In genomic region chr11:111417766-111418435, GRCh38 we compare ENCODE assay signal across 9 cellular contexts. TPM values are rescaled to one million over a fixed set of nuclear protein-coding genes. Genes with fewer than 3 reads are reported as not detected.
DNase-seq lines count a peak whose midpoint lies in the region; ATAC-seq, FAIRE-seq and TF ChIP-seq lines count a peak whose summit lies in the region.
"Had no signal": no experiment of that assay in that cellular context is flagged by ENCODE, and none has a peak within 500 bp of the region (broad histone marks: within the 10 kb centered on the region; RNA-seq: fewer than 3 reads in every experiment).

No MANE protein-coding gene starts in this region.

- H3K9me3 ChIP-seq in breast epithelium (no peaks in the 10 kb centered on the region), H9 (ENCODE audit: control insufficient read depth, low read depth, low read length) (no peaks in the 10 kb centered on the region)
- H3K9me3 ChIP-seq: Caco-2 had no signal

- no peak overlapping the region for H3K14ac ChIP-seq in H9 (ENCODE audit: insufficient read depth, low read length)

- H2BK20ac ChIP-seq in H9 (ENCODE audit: low read depth, low read length, poor library complexity, severe bottlenecking), result no peak overlapping the region

- no peak overlapping the region for H3K27ac Mint-ChIP-seq in MCF 10A (ENCODE audit: low read depth, unreplicated experiment)
- peak overlapping the region; percentile 43 to 91 (median 57) for H3K27ac Mint-ChIP-seq in nephron
- no peak overlapping the region for H3K27ac Mint-ChIP-seq in H9

- no peak overlapping the region for H2BK12ac ChIP-seq in H9 (ENCODE audit: insufficient read length, low read depth, low read length)

- TF ChIP-seq CTCF in breast epithelium (IDR thresholded peaks at IDR 0.05) (no peak), MCF 10A (IDR thresholded peaks at IDR 0.05; ENCODE audit: unreplicated experiment) (no peak), bronchial epithelial cell (IDR thresholded peaks at IDR 0.05; ENCODE audit: insufficient read depth, low read length, severe bottlenecking) (no peak), nephron (IDR thresholded peaks at IDR 0.05; ENCODE audit: unreplicated experiment in 3 of 3) (no peak), H9 (conservative IDR thresholded peaks at IDR 0.05) (no peak)

- no peak for FAIRE-seq in bronchial epithelial cell (lab: Jason Lieb, UNC)

- H2BK15ac ChIP-seq in H9 (ENCODE audit: low read depth, low read length), result no peak overlapping the region

- ATAC-seq in HG03354 (IDR thresholded peaks at IDR 0.05; ENCODE audit: poor library complexity, severe bottlenecking, unreplicated experiment), result peak; percentile 43

- no TSS peak for BruUV-seq in MCF 10A (replicated peaks; lab: Mats Ljungman, UMichigan)

- no peak overlapping the region for H4K91ac ChIP-seq in H9 (ENCODE audit: insufficient read length, low read depth, low read length)

- H3K27me3 ChIP-seq in breast epithelium (no peaks in the 10 kb centered on the region), bronchial epithelial cell (ENCODE audit: control insufficient read depth, insufficient read depth, low read length) (peaks cover 20% of the 10 kb centered on the region), H9 (ENCODE audit: insufficient read depth, low read length) (no peaks in the 10 kb centered on the region)

- intact Hi-C loops in breast epithelium (cut with DNase I; ENCODE audit: low total_unique reads), result no loop called here
- intact Hi-C loops in MCF 10A (cut with micrococcal nuclease), result no loop called here

- peak overlapping the region; percentile 33 to 35 for H3K27ac ChIP-seq in breast epithelium
- no peak overlapping the region for H3K27ac ChIP-seq in H9 (ENCODE audit: insufficient read length, low read depth, low read length)

- H3K9me3 Mint-ChIP-seq in MCF 10A (ENCODE audit: unreplicated experiment), result no peaks in the 10 kb centered on the region
- H3K9me3 Mint-ChIP-seq in nephron, result no peaks in the 10 kb centered on the region
- H3K9me3 Mint-ChIP-seq in H9, result no peaks in the 10 kb centered on the region

- no peak overlapping the region for H4K5ac ChIP-seq in H9 (ENCODE audit: insufficient read length, low read depth, low read length)

- no peak overlapping the region for H2AK5ac ChIP-seq in H9 (ENCODE audit: insufficient read length, low read length)

- H3K4ac ChIP-seq in H9 (ENCODE audit: low read depth, low read length), result no peak overlapping the region

- no peak overlapping the region for H4K8ac ChIP-seq in H9 (replicated peaks; ENCODE audit: insufficient read length, low read depth, low read length)

- H3K4me2 ChIP-seq in H9 (ENCODE audit: insufficient read depth, insufficient read length, low read length), result no peak overlapping the region

- no peak overlapping the region for H3K23ac ChIP-seq in H9 (ENCODE audit: insufficient read length, low read depth, low read length)

- H3K4me1 Mint-ChIP-seq in MCF 10A (ENCODE audit: insufficient read depth, unreplicated experiment) (peaks cover 4% of the 10 kb centered on the region), nephron (peaks cover 34% of the 10 kb centered on the region), H9 (peaks cover 12% of the 10 kb centered on the region in 2 experiments)

- H3K79me2 ChIP-seq in H9 (ENCODE audit: insufficient read depth, low read length), result no peaks in the 10 kb centered on the region

- WGBS in H9 (ENCODE audit: extremely low coverage, insufficient read length, low lambda C conversion rate), result no CpG with 5 or more reads among the region's 10 CpGs

- CTCF ChIA-PET in MCF 10A (lab: Yijun Ruan, JAX), result interaction anchor here (0.9 to 16.5 kb wide), 5 partner anchors 10 to 137 kb away, joined by 3 to 233 read pairs (median 4); no protein-coding TSS in a partner anchor

- H3K27me3 Mint-ChIP-seq in MCF 10A (ENCODE audit: insufficient read depth, unreplicated experiment) (no peaks in the 10 kb centered on the region), nephron (ENCODE audit: low read depth) (peaks cover 21% of the 10 kb centered on the region), H9 (ENCODE audit: low read depth) (no peaks in the 10 kb centered on the region)

- POLR2A ChIA-PET in MCF 10A (lab: Yijun Ruan, JAX), result interaction anchor here (0.6 to 3.0 kb wide), 3 partner anchors 9 to 30 kb away, joined by 3 to 8 read pairs (median 3); no protein-coding TSS in a partner anchor

- H3K18ac ChIP-seq in H9 (ENCODE audit: insufficient read length, low read depth, low read length), result no peak overlapping the region

- H3K4me3 ChIP-seq in breast epithelium, result no peak overlapping the region
- H3K4me3 ChIP-seq in bronchial epithelial cell (ENCODE audit: low read depth, low read length), result no peak overlapping the region

- no peak overlapping the region for H3K56ac ChIP-seq in H9 (ENCODE audit: insufficient read length, low read depth, low read length)

- TF ChIP-seq POLR2A in breast epithelium (IDR thresholded peaks at IDR 0.05), result no peak

- no peak overlapping the region for H2AFZ ChIP-seq in H9 (ENCODE audit: low read length)

- H2BK5ac ChIP-seq in H9 (ENCODE audit: insufficient read length, low read length), result no peak overlapping the region

- no peaks in the 10 kb centered on the region for H4K20me1 ChIP-seq in H9 (ENCODE audit: control insufficient read depth, insufficient read depth, insufficient read length)

- H3K36me3 Mint-ChIP-seq in MCF 10A (ENCODE audit: insufficient read depth, unreplicated experiment), result no peaks in the 10 kb centered on the region
- H3K36me3 Mint-ChIP-seq in nephron (ENCODE audit: low read depth), result no peaks in the 10 kb centered on the region
- no peaks in the 10 kb centered on the region; a peak in 1 of 7 replicates for H3K36me3 Mint-ChIP-seq in H9 (ENCODE audit: insufficient read depth in 1 of 3, low read depth in 3 of 3)

- H2BK120ac ChIP-seq in H9 (ENCODE audit: low read depth, low read length, poor library complexity, severe bottlenecking), result no peak overlapping the region

- no peaks in the 10 kb centered on the region for H3K79me1 ChIP-seq in H9 (ENCODE audit: insufficient read depth, low read depth, low read length, poor library complexity, severe bottlenecking)

- no peak overlapping the region for H3K9ac ChIP-seq in H9 (ENCODE audit: extremely low read depth, insufficient read length, low read length)

- no peaks in the 10 kb centered on the region for H3K23me2 ChIP-seq in H9 (ENCODE audit: insufficient read length, low read depth, low read length, poor library complexity, severe bottlenecking)

- H3T11ph ChIP-seq in H9 (ENCODE audit: low read length), result no peak overlapping the region

- H3K36me3 ChIP-seq in breast epithelium (no peaks in the 10 kb centered on the region), bronchial epithelial cell (ENCODE audit: control insufficient read depth, insufficient read depth, low read length) (no peaks in the 10 kb centered on the region)

- DNase-seq in breast epithelium (ENCODE audit: low spot score in 2 of 2) (peak in 1 of 2 donors; percentile 49), MCF 10A (ENCODE audit: unreplicated experiment) (no peak), bronchial epithelial cell (ENCODE audit: low read depth) (peak; percentile 8), H9 (no peak), NK-92 (lab: John Stamatoyannopoulos, UW; ENCODE audit: unreplicated experiment) (no peak), NCI-H446 treated with DMSO at 0.1 percent for 48 hours (lab: John Stamatoyannopoulos, UW) (no peak)

- H3K4me3 Mint-ChIP-seq in MCF 10A (ENCODE audit: unreplicated experiment) (no peak overlapping the region), nephron (peak overlapping the region in 1 of 3 experiments; percentile 1), H9 (no peak overlapping the region)

- H3K4me1 ChIP-seq in breast epithelium (peaks cover 0 to 17% of the 10 kb centered on the region in 2 donors), H9 (ENCODE audit: insufficient read depth, low read length) (no peaks in the 10 kb centered on the region)

RNA-seq across cellular contexts. Expression of gene POU2AF1, which starts 38.8 kb away (rescaled TPM):
- total RNA-seq in breast epithelium, result 1 to 10 TPM in 2 of 3 donors, under 1 TPM in 1; 0.16 to 5.6 (median 3.5) TPM
- not detected in 2 replicates for total RNA-seq in MCF 10A (2022)
- total RNA-seq in bronchial epithelial cell, result not detected in 2 replicates
- not detected in 2 replicates for total RNA-seq in H9 (2021)

Comparison
In these comparisons a context has a peak if more than half of its experiments do, and no peak if none do; other contexts are left out.
1. H3K27ac Mint-ChIP-seq: peak in nephron (3 of 3); none in MCF 10A (single experiment) and H9 (0 of 3).